Comparison of ENCODE assay signal across 20 cellular contexts in the genomic region with DNA sequence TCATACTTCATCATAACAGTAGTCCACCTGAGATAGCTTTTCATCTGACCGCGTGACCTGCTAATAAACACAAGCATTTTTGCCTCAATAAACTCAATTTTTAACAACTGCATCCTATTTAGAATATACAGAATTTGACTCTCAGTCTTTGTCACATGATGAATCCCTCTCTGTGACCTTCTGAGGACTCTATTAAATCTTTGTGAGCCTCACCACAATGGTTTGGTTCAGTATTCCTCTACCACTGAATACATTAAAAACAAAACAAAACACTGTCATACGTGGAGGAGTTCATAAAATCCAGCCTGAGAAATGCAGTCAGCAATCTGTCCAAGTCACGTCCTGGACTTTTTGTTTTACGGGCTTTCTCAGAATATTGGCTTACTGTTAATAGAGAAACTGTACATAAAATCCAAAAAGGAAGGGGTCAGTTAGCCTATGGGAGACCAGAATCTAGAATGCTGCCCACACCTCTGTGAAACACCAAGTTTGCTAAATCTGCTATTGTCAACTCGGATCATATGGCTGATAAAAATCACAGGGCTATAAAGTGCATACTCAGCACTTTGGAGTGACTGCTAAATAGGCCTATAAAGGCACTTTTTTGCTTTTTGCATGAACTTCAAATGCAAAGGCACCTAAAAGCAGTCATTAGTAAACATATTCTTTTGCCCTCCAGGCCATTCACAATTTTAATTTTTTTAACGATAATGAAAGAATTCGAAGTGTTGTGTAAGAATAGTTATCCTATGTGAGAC.
"Had no signal": no experiment of that assay in that cellular context is flagged by ENCODE, and none has a peak within 500 bp of the region (broad histone marks: within the 10 kb centered on the region; RNA-seq: fewer than 3 reads in every experiment).

No MANE protein-coding gene starts in this region.

- DNase-seq: effector memory CD4-positive, alpha-beta T cell; immature natural killer cell; left ventricle myocardium inferior; mesendoderm; naive B cell; occipital lobe; pancreas; psoas muscle; retina; sigmoid colon; stimulated activated CD4-positive, alpha-beta T cell treated with anti-CD3 and anti-CD28 coated beads, Interleukin-12 subunit alpha, Interleukin-12 subunit beta, amount 100 ng/mL, for 4 hours; stimulated activated naive CD4-positive, alpha-beta T cell; stomach; substantia nigra; transverse colon had no signal

- ATAC-seq: esophagus mucosa, gastroesophageal sphincter, pancreas, psoas muscle had no signal

- H3K9me3 ChIP-seq: gastroesophageal sphincter, left ventricle myocardium inferior, pancreas, psoas muscle, sigmoid colon, stomach, thoracic aorta, transverse colon had no signal

- H3K4me1 ChIP-seq: gastroesophageal sphincter, left ventricle myocardium inferior, pancreas, psoas muscle, sigmoid colon, stomach, transverse colon had no signal

- H3K4me3 ChIP-seq: gastroesophageal sphincter, left ventricle myocardium inferior, lung, pancreas, psoas muscle, sigmoid colon, skin epidermis, stomach, thoracic aorta, transverse colon had no signal

- H3K27ac ChIP-seq: gastroesophageal sphincter, left ventricle myocardium inferior, pancreas, psoas muscle, sigmoid colon, skin epidermis, stomach, thoracic aorta, transverse colon had no signal

- H3K36me3 ChIP-seq: gastroesophageal sphincter, left ventricle myocardium inferior, pancreas, sigmoid colon, stomach, thoracic aorta, transverse colon had no signal

- H3K27me3 ChIP-seq: gastroesophageal sphincter, pancreas, sigmoid colon, stomach, transverse colon had no signal
